Comparison of ENCODE assay signal across 10 cellular contexts in genomic region chr5:9544056-9544455, GRCh38. TPM values are rescaled to one million over a fixed set of nuclear protein-coding genes. Genes with fewer than 3 reads are reported as not detected.
DNase-seq lines count a peak whose midpoint lies in the region; ATAC-seq and TF ChIP-seq lines count a peak whose summit lies in the region.
"Had no signal": no experiment of that assay in that cellular context is flagged by ENCODE, and none has a peak within 500 bp of the region (broad histone marks: within the 10 kb centered on the region; RNA-seq: fewer than 3 reads in every experiment).

No MANE protein-coding gene starts in this region.

- TF ChIP-seq POLR2A in esophagus squamous epithelium (IDR thresholded peaks at IDR 0.05) = no peak
- TF ChIP-seq POLR2A in ovary (IDR thresholded peaks at IDR 0.05) = no peak

- no peak for ATAC-seq in GM18868 (IDR thresholded peaks at IDR 0.05; ENCODE audit: unreplicated experiment)

- no peak for TF ChIP-seq EP300 in ovary (IDR thresholded peaks at IDR 0.05)

- H3K9me3 ChIP-seq in esophagus squamous epithelium = no peaks in the 10 kb centered on the region
- H3K9me3 ChIP-seq in ovary = no peaks in the 10 kb centered on the region

- peaks cover 0 to 8% (median 0%) of the 10 kb centered on the region in 3 donors for H3K36me3 ChIP-seq in esophagus squamous epithelium
- no peaks in the 10 kb centered on the region for H3K36me3 ChIP-seq in ovary

- peaks cover 0 to 25% (median 0%) of the 10 kb centered on the region in 4 donors for H3K27me3 ChIP-seq in esophagus squamous epithelium
- no peaks in the 10 kb centered on the region for H3K27me3 ChIP-seq in ovary

- H3K27ac ChIP-seq in esophagus squamous epithelium (peak overlapping the region; percentile 16 to 94 (median 60)), ovary (peak overlapping the region in 1 of 2 donors; percentile 10)
- H3K27ac ChIP-seq: epithelial cell of prostate had no signal

- WGBS in esophagus squamous epithelium, 2 donors = 10 to 14% methylated on average over 6 of the region's 6 CpGs
- WGBS in ovary, 3 donors = 3 to 8% (median 4%) methylated on average over 6 of the region's 6 CpGs

- DNase-seq in LoVo (ENCODE audit: low spot score) (peak; percentile 27), esophagus squamous epithelium (lab: John Stamatoyannopoulos, UW) (no peak), ovary (no peak), foreskin melanocyte (no peak), hippocampal formation (lab: John Stamatoyannopoulos, UW) (no peak)
- no peak for DNase-seq in stimulated activated CD4-positive, alpha-beta T cell treated with anti-CD3 and anti-CD28 coated beads, Interleukin-2, amount 100 ng/mL, for 48 hours
- DNase-seq: OCI-M1 had no signal

- peaks cover 4 to 41% (median 14%) of the 10 kb centered on the region in 3 donors for H3K4me1 ChIP-seq in esophagus squamous epithelium
- H3K4me1 ChIP-seq in ovary (ENCODE audit: insufficient read depth) = no peaks in the 10 kb centered on the region

- H3K4me3 ChIP-seq in GM12875 (ENCODE audit: low read depth, low read length) (peak overlapping the region; percentile 58), esophagus squamous epithelium (peak overlapping the region; percentile 81 to 89 (median 84)), ovary (peak overlapping the region; percentile 60)

- intact Hi-C loops in esophagus squamous epithelium (cut with DNase I) (loop anchor here (5.0 kb wide), 1 partner anchor 187 kb away; no protein-coding TSS in a partner anchor), ovary (cut with DNase I) (loop anchor here in 1 of 4 donors (10.0 kb wide), 1 partner anchor 711 kb away; the partner anchor contains the start of gene CCT5)

- TF ChIP-seq CTCF in GM12875 (IDR thresholded peaks at IDR 0.05; ENCODE audit: borderline replicate concordance, insufficient read depth, low read depth, low read length) (no peak), esophagus squamous epithelium (IDR thresholded peaks at IDR 0.05) (no peak), ovary (IDR thresholded peaks at IDR 0.05) (no peak)

RNA-seq across cellular contexts. Expression of gene SEMA5A, which starts 1.8 kb away (rescaled TPM):
- total RNA-seq in esophagus squamous epithelium (1 to 10 TPM; 3.9 to 9.4 (median 8.4) TPM), ovary (1 to 10 TPM; 3.3 to 6.6 (median 4.3) TPM)
- polyA plus RNA-seq in ovary = 1 to 10 TPM; 2.0 to 5.2 TPM
